2 cellular contexts compared by ENCODE assay signal in genomic region chr3:45682786-45683185, GRCh38.
TF ChIP-seq lines count a peak whose summit lies in the region.

No MANE protein-coding gene starts in this region.

TF ChIP-seq in HepG2, 621 proteins besides CTCF, POLR2A, EP300 and RAD21:
- TF ChIP-seq ZMYM3 (CRISPR knock-in tag; IDR thresholded peaks at IDR 0.05) = peak; percentile 43; the same call in 1 of the 2 replicates
- TF ChIP-seq ARHGAP35 (CRISPR knock-in tag; IDR thresholded peaks at IDR 0.05; ENCODE audit: borderline replicate concordance) = no peak
- TF ChIP-seq ARNT (IDR thresholded peaks at IDR 0.05) = no peak
- TF ChIP-seq SKI (IDR thresholded peaks at IDR 0.05; ENCODE audit: partially characterized antibody) = no peak
- no peak for TF ChIP-seq ZNF10 (CRISPR knock-in tag; IDR thresholded peaks at IDR 0.05; ENCODE audit: borderline replicate concordance, low read depth)
- no peak for TF ChIP-seq ZBTB25 (CRISPR knock-in tag; IDR thresholded peaks at IDR 0.05)
- TF ChIP-seq MEF2D (CRISPR knock-in tag; IDR thresholded peaks at IDR 0.05) = no peak
- TF ChIP-seq TAF1 (CRISPR knock-in tag; IDR thresholded peaks at IDR 0.05) = no peak
- 0 out of 2 replicates have a peak, but pooled peaks have one; percentile 42 for TF ChIP-seq ZNF280D (CRISPR knock-in tag; IDR thresholded peaks at IDR 0.05)
- no peak for TF ChIP-seq MXI1 (IDR thresholded peaks at IDR 0.05; ENCODE audit: borderline replicate concordance, low read depth, low read length)

TF ChIP-seq in K562, 482 proteins besides CTCF, POLR2A, EP300 and RAD21:
- TF ChIP-seq ZBED1 (IDR thresholded peaks at IDR 0.05) (no peak), PBX2 (CRISPR knock-in tag; IDR thresholded peaks at IDR 0.05; ENCODE audit: low read depth) (no peak), PBX2 (tag; conservative IDR thresholded peaks at IDR 0.05; ENCODE audit: low read depth) (peak; percentile 46; the same call in 1 of the 2 replicates), DDX20 (tag; IDR thresholded peaks at IDR 0.05; ENCODE audit: low read depth) (no peak), NR2F6 (CRISPR knock-in tag; IDR thresholded peaks at IDR 0.05) (no peak), HNRNPUL1 (IDR thresholded peaks at IDR 0.05; ENCODE audit: low read length) (no peak), FOXK2 (conservative IDR thresholded peaks at IDR 0.05 in 1 of 2, IDR thresholded peaks at IDR 0.05 in 1 of 2; ENCODE audit: low read depth in 2 of 2) (no peak), HDAC2 (IDR thresholded peaks at IDR 0.05) (0 out of 2 replicates have a peak, but pooled peaks have one; percentile 32), ILF3 (IDR thresholded peaks at IDR 0.05; ENCODE audit: borderline replicate concordance) (no peak), GTF2F1 (IDR thresholded peaks at IDR 0.05; ENCODE audit: low read depth, low read length) (no peak), ELK3 (CRISPR knock-in tag; IDR thresholded peaks at IDR 0.05) (no peak), ADNP (tag; IDR thresholded peaks at IDR 0.05) (peak; percentile 57; the same call in 1 of the 2 replicates), YBX1 (IDR thresholded peaks at IDR 0.05) (no peak), POLR2B (IDR thresholded peaks at IDR 0.05; ENCODE audit: low read depth, partially characterized antibody) (no peak), NFRKB (IDR thresholded peaks at IDR 0.05; ENCODE audit: low read depth) (no peak), SMARCA5 (IDR thresholded peaks at IDR 0.05) (peak; percentile 78; the same call in 1 of the 2 replicates), MAX (CRISPR knock-in tag; IDR thresholded peaks at IDR 0.05) (no peak), BCOR (IDR thresholded peaks at IDR 0.05) (peak; percentile 76; the same call in 1 of the 2 replicates), CREBBP (IDR thresholded peaks at IDR 0.05; ENCODE audit: low read depth, low read length) (no peak), CSDE1 (IDR thresholded peaks at IDR 0.05) (no peak), LEF1 (IDR thresholded peaks at IDR 0.05) (no peak), NR1H2 (CRISPR knock-in tag; IDR thresholded peaks at IDR 0.05) (no peak), CCAR2 (IDR thresholded peaks at IDR 0.05; ENCODE audit: low read depth, low read length) (no peak), ZNF124 (CRISPR knock-in tag; IDR thresholded peaks at IDR 0.05) (no peak), SIRT6 (IDR thresholded peaks at IDR 0.05; ENCODE audit: low read depth, low read length) (no peak), ZNF253 (CRISPR knock-in tag; conservative IDR thresholded peaks at IDR 0.05) (no peak), EP400 (IDR thresholded peaks at IDR 0.05) (no peak), MTF1 (CRISPR knock-in tag; IDR thresholded peaks at IDR 0.05; ENCODE audit: borderline replicate concordance) (no peak), ZSCAN29 (IDR thresholded peaks at IDR 0.05) (no peak), MYBL2 (IDR thresholded peaks at IDR 0.05; ENCODE audit: low read depth) (no peak), MYBL2 (CRISPR knock-in tag; IDR thresholded peaks at IDR 0.05; ENCODE audit: borderline replicate concordance) (no peak), NEUROD1 (IDR thresholded peaks at IDR 0.05; ENCODE audit: borderline replicate concordance, low read depth, low read length, partially characterized antibody) (no peak), RBM25 (IDR thresholded peaks at IDR 0.05; ENCODE audit: low read depth, low read length, severe bottlenecking) (peak; percentile 93), ZFP91 (CRISPR knock-in tag; IDR thresholded peaks at IDR 0.05) (no peak), NKRF (IDR thresholded peaks at IDR 0.05; ENCODE audit: borderline replicate concordance) (no peak), RNF2 (IDR thresholded peaks at IDR 0.05) (no peak), ZFP30 (CRISPR knock-in tag; IDR thresholded peaks at IDR 0.05; ENCODE audit: borderline replicate concordance) (no peak), ZNF512 (tag; IDR thresholded peaks at IDR 0.05) (no peak), FOS (IDR thresholded peaks at IDR 0.05; ENCODE audit: extremely low read depth, insufficient read length) (no peak), MEIS2 (IDR thresholded peaks at IDR 0.05; ENCODE audit: partially characterized antibody) (peak; percentile 75), TRIM28 (IDR thresholded peaks at IDR 0.05) (peak; percentile 59; the same call in 1 of the 2 replicates), MYNN (IDR thresholded peaks at IDR 0.05) (no peak), MYNN (CRISPR knock-in tag; IDR thresholded peaks at IDR 0.05) (no peak), NFIC (IDR thresholded peaks at IDR 0.05) (peak; percentile 79)
